ENCODE assay signal across 13 cellular contexts in the genomic region with DNA sequence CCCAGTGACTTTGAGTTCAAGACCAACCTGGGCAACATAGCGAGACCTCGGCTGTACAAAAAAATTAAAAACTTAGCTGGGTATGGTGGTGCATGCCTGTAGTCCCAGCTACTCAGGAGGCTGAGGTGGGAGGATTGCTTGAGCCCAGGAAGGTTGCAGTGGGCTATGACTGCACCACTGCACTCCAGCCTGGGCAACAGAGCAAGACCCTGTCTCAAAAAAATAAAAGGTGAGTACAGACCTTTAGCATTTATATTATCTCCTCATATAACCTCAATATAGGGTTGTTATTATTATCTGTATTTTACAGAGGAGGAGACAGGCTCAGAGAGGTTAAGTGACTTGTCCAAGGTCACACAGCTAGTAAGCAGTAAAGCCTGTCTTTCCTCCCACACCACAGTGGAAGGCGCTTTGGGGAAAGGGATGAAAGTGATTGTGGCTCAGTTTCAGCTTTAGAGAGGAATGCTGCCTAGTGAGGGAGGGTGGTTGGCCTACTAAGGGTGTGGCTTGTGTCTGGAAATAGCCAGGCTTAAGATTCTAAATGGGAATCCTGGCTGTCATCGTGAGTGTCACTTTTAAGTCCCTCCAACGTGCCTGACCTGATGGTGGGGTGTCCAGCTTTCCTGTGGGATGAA. TPM values are rescaled to one million over a fixed set of nuclear protein-coding genes. Genes with fewer than 3 reads are reported as not detected.
DNase-seq lines count a peak whose midpoint lies in the region; ATAC-seq and TF ChIP-seq lines count a peak whose summit lies in the region.
"Had no signal": no experiment of that assay in that cellular context is flagged by ENCODE, and none has a peak within 500 bp of the region (broad histone marks: within the 10 kb centered on the region; RNA-seq: fewer than 3 reads in every experiment).

No MANE protein-coding gene starts in this region.

- intact Hi-C loops in esophagus muscularis mucosa (cut with DNase I): no loop called here

- peaks cover 34% of the 10 kb centered on the region for H3K36me3 Mint-ChIP-seq in activated CD4-positive, alpha-beta T cell treated with anti-CD3 and anti-CD28 coated beads, Interleukin-2, amount 10 ng/mL, durations not matched to agents 7 days and 5 days (ENCODE audit: low read depth)

- H3K9me3 Mint-ChIP-seq in activated CD4-positive, alpha-beta T cell treated with anti-CD3 and anti-CD28 coated beads, Interleukin-2, amount 10 ng/mL, durations not matched to agents 7 days and 5 days: no peaks in the 10 kb centered on the region
- H3K9me3 Mint-ChIP-seq: effector memory CD8-positive, alpha-beta T cell had no signal

- no peaks in the 10 kb centered on the region for H3K27me3 Mint-ChIP-seq in activated CD4-positive, alpha-beta T cell treated with anti-CD3 and anti-CD28 coated beads, Interleukin-2, amount 10 ng/mL, durations not matched to agents 7 days and 5 days
- H3K27me3 Mint-ChIP-seq: effector memory CD8-positive, alpha-beta T cell had no signal

- H3K4me3 ChIP-seq in adipocyte (ENCODE audit: low read length) (no peak overlapping the region), thoracic aorta (no peak overlapping the region), esophagus muscularis mucosa (no peak overlapping the region)

- H3K9me3 ChIP-seq in adipocyte (ENCODE audit: control insufficient read depth, low read length): no peaks in the 10 kb centered on the region
- H3K9me3 ChIP-seq in thoracic aorta: no peaks in the 10 kb centered on the region
- H3K9me3 ChIP-seq in esophagus muscularis mucosa: no peaks in the 10 kb centered on the region

- no peaks in the 10 kb centered on the region for H3K27me3 ChIP-seq in adipocyte (replicated peaks; ENCODE audit: control insufficient read depth, insufficient read depth, low read length)
- H3K27me3 ChIP-seq in thoracic aorta (replicated peaks; ENCODE audit: insufficient read depth): no peaks in the 10 kb centered on the region
- no peaks in the 10 kb centered on the region for H3K27me3 ChIP-seq in esophagus muscularis mucosa

- ATAC-seq in thoracic aorta (ENCODE audit: insufficient number of reproducible peaks, low FRiP score, low read depth): no peak
- no peak for ATAC-seq in HG02763 (IDR thresholded peaks at IDR 0.05; ENCODE audit: unreplicated experiment)
- ATAC-seq: effector memory CD8-positive, alpha-beta T cell; SK-N-SH treated with all-trans-retinoic acid at 6 μM for 48 hours had no signal

- peak overlapping the region; percentile 55 for H3K27ac Mint-ChIP-seq in activated CD4-positive, alpha-beta T cell treated with anti-CD3 and anti-CD28 coated beads, Interleukin-2, amount 10 ng/mL, durations not matched to agents 7 days and 5 days

- peaks cover 57% of the 10 kb centered on the region for H3K4me1 Mint-ChIP-seq in activated CD4-positive, alpha-beta T cell treated with anti-CD3 and anti-CD28 coated beads, Interleukin-2, amount 10 ng/mL, durations not matched to agents 7 days and 5 days

- H3K4me3 Mint-ChIP-seq in activated CD4-positive, alpha-beta T cell treated with anti-CD3 and anti-CD28 coated beads, Interleukin-2, amount 10 ng/mL, durations not matched to agents 7 days and 5 days: no peak overlapping the region
- H3K4me3 Mint-ChIP-seq: effector memory CD8-positive, alpha-beta T cell had no signal

- TF ChIP-seq CTCF in thoracic aorta (IDR thresholded peaks at IDR 0.05) (no peak), esophagus muscularis mucosa (IDR thresholded peaks at IDR 0.05) (no peak)

- peaks cover 19% of the 10 kb centered on the region for H3K36me3 ChIP-seq in adipocyte (ENCODE audit: control insufficient read depth, insufficient read depth, low read length, severe bottlenecking)
- H3K36me3 ChIP-seq in thoracic aorta: peaks cover 17% of the 10 kb centered on the region
- H3K36me3 ChIP-seq in esophagus muscularis mucosa: peaks cover 7 to 69% (median 53%) of the 10 kb centered on the region in 4 donors

- peak overlapping the region; percentile 54 for H3K9ac ChIP-seq in adipocyte (ENCODE audit: low read length)
- H3K9ac ChIP-seq: parathyroid adenoma had no signal

- POLR2A ChIA-PET in activated CD4-positive, alpha-beta T cell treated with anti-CD3 and anti-CD28 coated beads, Interleukin-2, amount 10 ng/mL, durations not matched to agents 7 days and 5 days (lab: Charles Lee): no interaction called here

- no peak for TF ChIP-seq EP300 in esophagus muscularis mucosa (IDR thresholded peaks at IDR 0.05)

- no peak for TF ChIP-seq POLR2A in esophagus muscularis mucosa (IDR thresholded peaks at IDR 0.05; ENCODE audit: low read depth)

- 83% methylated on average over 5 of the region's 5 CpGs for WGBS in esophagus muscularis mucosa

- CTCF ChIA-PET in activated CD4-positive, alpha-beta T cell treated with anti-CD3 and anti-CD28 coated beads, Interleukin-2, amount 10 ng/mL, durations not matched to agents 7 days and 5 days (lab: Charles Lee): interaction anchor here (0.7 to 2.7 kb wide), 5 partner anchors 8 to 29 kb away, joined by 3 to 11 read pairs (median 3); partner anchors contain the start of gene TPCN1

- H3K4me1 ChIP-seq in adipocyte (ENCODE audit: control insufficient read depth, insufficient read depth, low read length): peaks cover 33% of the 10 kb centered on the region
- H3K4me1 ChIP-seq in thoracic aorta (ENCODE audit: control insufficient read depth in 1 of 2, low read depth in 2 of 2): peaks cover 65 to 78% of the 10 kb centered on the region in 2 donors
- peaks cover 64 to 73% (median 67%) of the 10 kb centered on the region in 4 donors for H3K4me1 ChIP-seq in esophagus muscularis mucosa

- H3K27ac ChIP-seq in thoracic aorta (peak overlapping the region; percentile 85 to 89), esophagus muscularis mucosa (replicated peaks in 1 of 4) (peak overlapping the region in 2 of 4 donors; percentile 18 to 46)
- H3K27ac ChIP-seq: parathyroid adenoma had no signal

- DNase-seq in activated CD4-positive, alpha-beta T cell treated with anti-CD3 and anti-CD28 coated beads, Interleukin-2, amount 10 ng/mL, durations not matched to agents 7 days and 5 days: no peak
- DNase-seq in activated CD4-positive, alpha-beta T cell treated with anti-CD3 and anti-CD28 coated beads, Interleukin-2, amount 50 U/mL, for 48 hours: no peak
- no peak for DNase-seq in adipocyte (ENCODE audit: low read depth)
- peak; percentile 79 for DNase-seq in islet precursor cell
- no peak for DNase-seq in thoracic aorta (ENCODE audit: low spot score)
- DNase-seq in esophagus muscularis mucosa (ENCODE audit: extremely low spot score): no peak
- DNase-seq in activated CD4-positive, alpha-beta T cell treated with anti-CD3 and anti-CD28 coated beads, Interleukin-2, amount 50 U/mL, for 4 hours: no peak
- DNase-seq: activated T-cell treated with anti-CD3 and anti-CD28 coated beads, Interleukin-2, amount 50 U/mL, for 1 hour; effector memory CD8-positive, alpha-beta T cell; NCI-H226 had no signal

RNA-seq across cellular contexts. Expression of gene TPCN1, which starts 7.2 kb away (rescaled TPM):
- total RNA-seq in activated CD4-positive, alpha-beta T cell treated with anti-CD3 and anti-CD28 coated beads, Interleukin-2, amount 10 ng/mL, durations not matched to agents 7 days and 5 days: 10 to 100 TPM; 18.6 to 20.9 TPM
- total RNA-seq in thoracic aorta (10 to 100 TPM; 84.1 to 93.5 TPM), esophagus muscularis mucosa (10 to 100 TPM; 31.1 to 54.0 (median 34.5) TPM)

RNA-seq across cellular contexts. Expression of gene RITA1, which starts 43.0 kb away (rescaled TPM):
- 10 to 100 TPM; 17.0 to 18.0 TPM for total RNA-seq in activated CD4-positive, alpha-beta T cell treated with anti-CD3 and anti-CD28 coated beads, Interleukin-2, amount 10 ng/mL, durations not matched to agents 7 days and 5 days
- 10 to 100 TPM; 12.2 to 26.9 TPM for total RNA-seq in thoracic aorta
- 10 to 100 TPM; 12.3 to 21.4 (median 16.2) TPM for total RNA-seq in esophagus muscularis mucosa

RNA-seq across cellular contexts. Expression of gene DDX54, which starts 43.2 kb away (rescaled TPM):
- total RNA-seq in activated CD4-positive, alpha-beta T cell treated with anti-CD3 and anti-CD28 coated beads, Interleukin-2, amount 10 ng/mL, durations not matched to agents 7 days and 5 days: 10 to 100 TPM; 65.6 to 72.0 TPM
- total RNA-seq in thoracic aorta: 10 to 100 TPM; 27.3 to 84.2 TPM
- total RNA-seq in esophagus muscularis mucosa: 10 to 100 TPM; 29.1 to 59.6 (median 52.7) TPM
